24 cellular contexts compared by ENCODE assay signal in the genomic region with DNA sequence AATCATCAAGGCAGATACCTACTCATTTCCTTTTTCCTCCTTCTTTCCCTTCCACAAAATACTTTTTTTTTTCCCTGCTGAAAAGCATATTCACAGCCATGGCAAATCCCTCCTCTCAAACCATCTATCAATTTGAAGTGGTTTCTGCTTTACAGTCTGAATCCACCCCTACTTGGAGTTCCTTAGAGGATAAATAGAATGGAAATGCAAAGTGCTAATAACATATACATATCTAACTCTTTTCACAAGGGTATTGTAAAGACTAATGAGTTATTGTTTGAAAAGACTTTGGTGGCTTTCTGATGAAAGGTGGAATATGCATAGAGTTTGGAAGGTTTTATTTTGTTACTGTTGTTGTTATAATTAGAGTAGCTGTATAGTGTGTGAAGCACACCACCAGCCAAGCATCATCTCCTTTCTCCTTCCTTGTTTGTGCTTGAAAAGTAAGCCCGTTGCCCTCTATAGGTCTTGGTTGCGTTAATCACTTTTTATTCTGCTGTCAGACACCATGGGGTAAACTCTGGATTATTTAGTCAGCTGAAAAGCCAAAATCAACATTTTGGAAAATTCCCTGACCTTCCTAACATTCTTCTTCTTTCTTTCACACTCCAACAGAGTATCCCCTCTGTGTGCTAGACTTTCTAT.
"Had no signal": no experiment of that assay in that cellular context is flagged by ENCODE, and none has a peak within 500 bp of the region (broad histone marks: within the 10 kb centered on the region; RNA-seq: fewer than 3 reads in every experiment).

No MANE protein-coding gene starts in this region.

- H3K4me3 ChIP-seq: colonic mucosa, left ventricle myocardium inferior, ovary, psoas muscle, skin epidermis, suprapubic skin, transverse colon had no signal

- ATAC-seq: activated CD8-positive, alpha-beta T cell treated with anti-CD3 and anti-CD28 coated beads, Interleukin-2, amount 10 ng/mL, durations not matched to agents 7 days and 5 days; activated naive CD8-positive, alpha-beta T cell treated with anti-CD3 and anti-CD28 coated beads, Interleukin-2, amount 50 U/mL, for 24 hours; psoas muscle; right cardiac atrium; stimulated activated naive CD8-positive, alpha-beta T cell treated with anti-CD3 and anti-CD28 coated beads, Interleukin-15, amount 100 ng/mL, for 72 hours had no signal

- DNase-seq: activated CD4-positive, alpha-beta T cell treated with anti-CD3 and anti-CD28 coated beads, Interleukin-2, amount 10 ng/mL, durations not matched to agents 24 days and 14 days; activated CD4-positive, CD25-positive, alpha-beta regulatory T cell; activated CD8-positive, alpha-beta memory T cell treated with anti-CD3 and anti-CD28 coated beads, Interleukin-2, amount 50 U/mL, for 4 hours; activated CD8-positive, alpha-beta T cell treated with anti-CD3 and anti-CD28 coated beads, Interleukin-2, amount 10 ng/mL, durations not matched to agents 7 days and 5 days; activated effector memory CD4-positive, alpha-beta T cell treated with Interleukin-2 at 50 U/mL for 16 hours; activated naive CD4-positive, alpha-beta T cell treated with anti-CD3 and anti-CD28 coated beads, Interleukin-2, amount 10 ng/mL, durations not matched to agents 7 days and 5 days; activated naive CD8-positive, alpha-beta T cell treated with anti-CD3 and anti-CD28 coated beads, Interleukin-2, amount 50 U/mL, for 24 hours; activated T-cell treated with anti-CD3 and anti-CD28 coated beads, Interleukin-2, amount 50 U/mL, for 48 hours; anterior cingulate cortex; colonic mucosa; head of caudate nucleus; left ventricle myocardium inferior; mammary epithelial cell; ovary; psoas muscle; right cardiac atrium; stimulated activated CD4-positive, alpha-beta T cell treated with anti-CD3 and anti-CD28 coated beads, Interleukin-4, amount 100 ng/mL, for 1 hour; stimulated activated naive CD8-positive, alpha-beta T cell treated with anti-CD3 and anti-CD28 coated beads, Interleukin-15, amount 100 ng/mL, for 72 hours; transverse colon had no signal

- H3K36me3 Mint-ChIP-seq: activated naive CD4-positive, alpha-beta T cell treated with anti-CD3 and anti-CD28 coated beads, Interleukin-2, amount 10 ng/mL, durations not matched to agents 7 days and 5 days had no signal

- H3K4me1 ChIP-seq: colonic mucosa, left ventricle myocardium inferior, psoas muscle, suprapubic skin, transverse colon had no signal

- H3K27me3 ChIP-seq: colonic mucosa, ovary, suprapubic skin, transverse colon had no signal

- H3K27ac Mint-ChIP-seq: activated CD4-positive, alpha-beta T cell treated with anti-CD3 and anti-CD28 coated beads, Interleukin-2, amount 10 ng/mL, durations not matched to agents 24 days and 14 days; activated CD8-positive, alpha-beta T cell treated with anti-CD3 and anti-CD28 coated beads, Interleukin-2, amount 10 ng/mL, durations not matched to agents 7 days and 5 days; activated naive CD4-positive, alpha-beta T cell treated with anti-CD3 and anti-CD28 coated beads, Interleukin-2, amount 10 ng/mL, durations not matched to agents 7 days and 5 days; activated naive CD8-positive, alpha-beta T cell treated with anti-CD3 and anti-CD28 coated beads, Interleukin-2, amount 50 U/mL, for 24 hours; stimulated activated naive CD8-positive, alpha-beta T cell treated with anti-CD3 and anti-CD28 coated beads, Interleukin-15, amount 100 ng/mL, for 72 hours had no signal

- H3K9me3 Mint-ChIP-seq: activated CD4-positive, alpha-beta T cell treated with anti-CD3 and anti-CD28 coated beads, Interleukin-2, amount 10 ng/mL, durations not matched to agents 24 days and 14 days; activated naive CD4-positive, alpha-beta T cell treated with anti-CD3 and anti-CD28 coated beads, Interleukin-2, amount 10 ng/mL, durations not matched to agents 7 days and 5 days had no signal

- H3K4me3 Mint-ChIP-seq: activated CD4-positive, alpha-beta T cell treated with anti-CD3 and anti-CD28 coated beads, Interleukin-2, amount 10 ng/mL, durations not matched to agents 24 days and 14 days; activated CD8-positive, alpha-beta T cell treated with anti-CD3 and anti-CD28 coated beads, Interleukin-2, amount 10 ng/mL, durations not matched to agents 7 days and 5 days; activated naive CD4-positive, alpha-beta T cell treated with anti-CD3 and anti-CD28 coated beads, Interleukin-2, amount 10 ng/mL, durations not matched to agents 7 days and 5 days; activated naive CD8-positive, alpha-beta T cell treated with anti-CD3 and anti-CD28 coated beads, Interleukin-2, amount 50 U/mL, for 24 hours; central memory CD8-positive, alpha-beta T cell; neural crest cell; stimulated activated naive CD8-positive, alpha-beta T cell treated with anti-CD3 and anti-CD28 coated beads, Interleukin-15, amount 100 ng/mL, for 72 hours had no signal

- H3K27ac ChIP-seq: colonic mucosa, left ventricle myocardium inferior, ovary, psoas muscle, skin epidermis, suprapubic skin, transverse colon had no signal

- H3K9me3 ChIP-seq: colonic mucosa, left ventricle myocardium inferior, ovary, psoas muscle, suprapubic skin, transverse colon had no signal

- FAIRE-seq: frontal cortex had no signal

- H3K27me3 Mint-ChIP-seq: activated CD4-positive, alpha-beta T cell treated with anti-CD3 and anti-CD28 coated beads, Interleukin-2, amount 10 ng/mL, durations not matched to agents 24 days and 14 days; activated naive CD4-positive, alpha-beta T cell treated with anti-CD3 and anti-CD28 coated beads, Interleukin-2, amount 10 ng/mL, durations not matched to agents 7 days and 5 days; activated naive CD8-positive, alpha-beta T cell treated with anti-CD3 and anti-CD28 coated beads, Interleukin-2, amount 50 U/mL, for 24 hours; central memory CD8-positive, alpha-beta T cell; stimulated activated naive CD8-positive, alpha-beta T cell treated with anti-CD3 and anti-CD28 coated beads, Interleukin-15, amount 100 ng/mL, for 72 hours had no signal

- H3K36me3 ChIP-seq: colonic mucosa, left ventricle myocardium inferior, ovary, suprapubic skin, transverse colon had no signal

- H3K4me1 Mint-ChIP-seq: activated CD4-positive, alpha-beta T cell treated with anti-CD3 and anti-CD28 coated beads, Interleukin-2, amount 10 ng/mL, durations not matched to agents 24 days and 14 days; activated naive CD4-positive, alpha-beta T cell treated with anti-CD3 and anti-CD28 coated beads, Interleukin-2, amount 10 ng/mL, durations not matched to agents 7 days and 5 days; activated naive CD8-positive, alpha-beta T cell treated with anti-CD3 and anti-CD28 coated beads, Interleukin-2, amount 50 U/mL, for 24 hours; central memory CD8-positive, alpha-beta T cell; stimulated activated naive CD8-positive, alpha-beta T cell treated with anti-CD3 and anti-CD28 coated beads, Interleukin-15, amount 100 ng/mL, for 72 hours had no signal
